17 cellular contexts compared by ENCODE assay signal in genomic region chr18:54309564-54309963, GRCh38. TPM values are rescaled to one million over a fixed set of nuclear protein-coding genes. Genes with fewer than 3 reads are reported as not detected.
"Had no signal": no experiment of that assay in that cellular context is flagged by ENCODE, and none has a peak within 500 bp of the region (broad histone marks: within the 10 kb centered on the region; RNA-seq: fewer than 3 reads in every experiment).

No MANE protein-coding gene starts in this region.

RNA-seq across cellular contexts. Expression of gene STARD6, which starts 48.1 kb away (rescaled TPM):
- total RNA-seq: activated naive CD4-positive, alpha-beta T cell treated with anti-CD3 and anti-CD28 coated beads for 36 hours; activated naive CD4-positive, alpha-beta T cell treated with anti-CD3 and anti-CD28 coated beads, Interleukin-2, amount 50 U/mL, for 72 hours; activated naive CD8-positive, alpha-beta T cell treated with anti-CD3 and anti-CD28 coated beads for 36 hours; activated naive CD8-positive, alpha-beta T cell treated with anti-CD3 and anti-CD28 coated beads, Interleukin-2, amount 10 ng/mL, durations not matched to agents 7 days and 5 days; activated T-helper 2 cell treated with anti-CD3 and anti-CD28 coated beads, Interferon-gamma antibody, Interleukin-2, Interleukin-4, amounts not matched to agents 10 μg/mL and 5 μg/mL and 100 μg/mL, durations not matched to agents 14 hours and 24 hours and 36 hours; adrenal gland; aorta; ascending aorta; astrocyte; body of pancreas; breast epithelium; bronchial epithelial cell; cardiac muscle cell; cardiac septum; cerebellum; chondrocyte had no signal
- polyA plus RNA-seq: adipose tissue, adrenal gland, aorta, cardiac muscle cell had no signal
